ENCODE assay signal across 7 cellular contexts in genomic region chr14:82642425-82642824, GRCh38.
DNase-seq lines count a peak whose midpoint lies in the region; ATAC-seq and TF ChIP-seq lines count a peak whose summit lies in the region.

No MANE protein-coding gene starts in this region.

- peaks cover 2% of the 10 kb centered on the region for H3K27me3 Mint-ChIP-seq in neural progenitor cell (ENCODE audit: insufficient read depth, low read depth)

- H3K36me3 ChIP-seq in body of pancreas (replicated peaks in 1 of 2; ENCODE audit: insufficient read depth in 1 of 2, low read depth in 2 of 2) = no peaks in the 10 kb centered on the region
- H3K36me3 ChIP-seq in neural progenitor cell = no peaks in the 10 kb centered on the region

- H3K4me2 ChIP-seq in neural progenitor cell = peak overlapping the region; percentile 77

- intact Hi-C loops in body of pancreas (cut with DNase I) = no loop called here

- no peaks in the 10 kb centered on the region for H4K20me1 ChIP-seq in neural progenitor cell (ENCODE audit: low read depth)

- peak overlapping the region; percentile 70 for H3K9ac ChIP-seq in neural progenitor cell

- no peak overlapping the region for H3K27ac Mint-ChIP-seq in neural progenitor cell

- peak; percentile 85 for DNase-seq in H4 (ENCODE audit: low spot score)
- peak; percentile 15 for DNase-seq in LNCaP clone FGC (ENCODE audit: low read depth)
- peak in 3 of 4 donors; percentile 30 to 66 (median 32) for DNase-seq in body of pancreas
- peak; percentile 73 for DNase-seq in neural progenitor cell (ENCODE audit: low spot score)
- no peak for DNase-seq in D341Med (ENCODE audit: low spot score)
- DNase-seq in mesenteric fat pad (ENCODE audit: low spot score) = no peak

- H3K79me2 ChIP-seq in neural progenitor cell (ENCODE audit: low read depth) = peaks cover 22% of the 10 kb centered on the region

- H2AFZ ChIP-seq in neural progenitor cell (replicated peaks) = peak overlapping the region; percentile 85

- no peaks in the 10 kb centered on the region for H3K4me1 Mint-ChIP-seq in neural progenitor cell

- TF ChIP-seq CTCF in LNCaP clone FGC (IDR thresholded peaks at IDR 0.05; ENCODE audit: control insufficient read depth, extremely low read depth, insufficient read depth) (no peak), body of pancreas (IDR thresholded peaks at IDR 0.05) (no peak), neural progenitor cell (IDR thresholded peaks at IDR 0.05) (no peak)

- no peaks in the 10 kb centered on the region for H3F3A ChIP-seq in neural progenitor cell (ENCODE audit: low read depth)

- H3K9me3 ChIP-seq in body of pancreas = no peaks in the 10 kb centered on the region
- H3K9me3 ChIP-seq in neural progenitor cell (ENCODE audit: low read depth) = no peaks in the 10 kb centered on the region

- no peaks in the 10 kb centered on the region for H3K4me1 ChIP-seq in body of pancreas
- peaks cover 6% of the 10 kb centered on the region for H3K4me1 ChIP-seq in neural progenitor cell

- H3K27me3 ChIP-seq in body of pancreas = no peaks in the 10 kb centered on the region
- no peaks in the 10 kb centered on the region for H3K27me3 ChIP-seq in neural progenitor cell

- H3K4me3 ChIP-seq in LNCaP clone FGC (ENCODE audit: low read depth, low read length) (peak overlapping the region; percentile 36), body of pancreas (no peak overlapping the region), neural progenitor cell (peak overlapping the region; percentile 81)

- no peak for TF ChIP-seq POLR2A in body of pancreas (IDR thresholded peaks at IDR 0.05)

- H3K4me3 Mint-ChIP-seq in neural progenitor cell = no peak overlapping the region

- H3K36me3 Mint-ChIP-seq in neural progenitor cell = no peaks in the 10 kb centered on the region

- 78 to 81% methylated on average over 15 of the region's 15 CpGs for WGBS in body of pancreas, 2 donors

- ATAC-seq in body of pancreas = peak; percentile 55
- ATAC-seq in GM21447 (IDR thresholded peaks at IDR 0.05; ENCODE audit: unreplicated experiment) = no peak

- H3K9me3 Mint-ChIP-seq in neural progenitor cell = no peaks in the 10 kb centered on the region

- no peak overlapping the region for H3K27ac ChIP-seq in body of pancreas
- H3K27ac ChIP-seq in neural progenitor cell = no peak overlapping the region

Comparison
In these comparisons a context has a peak if more than half of its experiments do, and no peak if none do; other contexts are left out.
1. DNase-seq: peak in H4 (single experiment), LNCaP clone FGC (single experiment), body of pancreas (3 of 4) and neural progenitor cell (single experiment); none in D341Med (single experiment) and mesenteric fat pad (single experiment).
2. H3K4me3 ChIP-seq: peak in LNCaP clone FGC (single experiment) and neural progenitor cell (single experiment); none in body of pancreas (0 of 2).